ENCODE assay signal across 11 cellular contexts in genomic region chr16:27228621-27229501, GRCh38. TPM values are rescaled to one million over a fixed set of nuclear protein-coding genes. Genes with fewer than 3 reads are reported as not detected.
A peak's percentile ranks its signal among the peaks of the same experiment; 100 is the strongest.
DNase-seq lines count a peak whose midpoint lies in the region; ATAC-seq and TF ChIP-seq lines count a peak whose summit lies in the region.
"Had no signal": no experiment of that assay in that cellular context is flagged by ENCODE, and none has a peak within 500 bp of the region (broad histone marks: within the 10 kb centered on the region; RNA-seq: fewer than 3 reads in every experiment).

No MANE protein-coding gene starts in this region.

- H3K4me3 Mint-ChIP-seq in activated naive CD8-positive, alpha-beta T cell treated with anti-CD3 and anti-CD28 coated beads for 36 hours = no peak overlapping the region
- H3K4me3 Mint-ChIP-seq in nephron = peak overlapping the region in 1 of 3 experiments; percentile 43
- H3K4me3 Mint-ChIP-seq in GM23338 = no peak overlapping the region
- H3K4me3 Mint-ChIP-seq: activated CD4-positive, alpha-beta T cell treated with anti-CD3 and anti-CD28 coated beads for 36 hours had no signal

- no peaks in the 10 kb centered on the region for H4K20me1 ChIP-seq in GM23338 (replicated peaks; ENCODE audit: insufficient read depth)

- peaks cover 59% of the 10 kb centered on the region for H3K4me1 Mint-ChIP-seq in activated naive CD8-positive, alpha-beta T cell treated with anti-CD3 and anti-CD28 coated beads for 36 hours
- H3K4me1 Mint-ChIP-seq in nephron (peaks cover 51% of the 10 kb centered on the region), GM23338 (peaks cover 4% of the 10 kb centered on the region; the same call in 2 of the 3 replicates)

- peak; percentile 56 for DNase-seq in GM10248 (ENCODE audit: extremely low spot score)
- DNase-seq in NB4 (ENCODE audit: low read depth) = peak; percentile 92
- no peak for DNase-seq in activated naive CD8-positive, alpha-beta T cell treated with anti-CD3 and anti-CD28 coated beads for 36 hours
- no peak for DNase-seq in stimulated activated naive CD4-positive, alpha-beta T cell (lab: John Stamatoyannopoulos, UW)
- DNase-seq in GM23338 (ENCODE audit: low spot score) = no peak
- no peak for DNase-seq in G401 (ENCODE audit: low spot score)
- DNase-seq in SW480 (ENCODE audit: low spot score) = no peak
- DNase-seq: activated CD4-positive, alpha-beta T cell treated with anti-CD3 and anti-CD28 coated beads for 36 hours; PC-3 had no signal

- no peak overlapping the region for H3K4me2 ChIP-seq in GM23338

- CTCF ChIA-PET in GM10248 (lab: Yijun Ruan, JAX) = interaction anchor here (0.9 to 4.2 kb wide), 4 partner anchors 8 to 139 kb away, joined by 3 to 13 read pairs (median 4); no protein-coding TSS in a partner anchor

- no peaks in the 10 kb centered on the region for H3K36me3 ChIP-seq in GM23338 (ENCODE audit: insufficient read depth)

- no peaks in the 10 kb centered on the region for H3F3A ChIP-seq in GM23338 (replicated peaks; ENCODE audit: low read depth)

- no peak overlapping the region for H2AFZ ChIP-seq in GM23338

- POLR2A ChIA-PET in GM10248 (lab: Yijun Ruan, JAX) = no interaction called here

- no peaks in the 10 kb centered on the region for H3K27me3 Mint-ChIP-seq in activated naive CD8-positive, alpha-beta T cell treated with anti-CD3 and anti-CD28 coated beads for 36 hours
- peaks cover 4% of the 10 kb centered on the region for H3K27me3 Mint-ChIP-seq in nephron (ENCODE audit: low read depth)
- H3K27me3 Mint-ChIP-seq in GM23338 (ENCODE audit: insufficient read depth, low read depth, poor library complexity) = peaks cover 4% of the 10 kb centered on the region
- H3K27me3 Mint-ChIP-seq: activated CD4-positive, alpha-beta T cell treated with anti-CD3 and anti-CD28 coated beads for 36 hours had no signal

- in situ Hi-C loops in G401 (cut with HindIII; ENCODE audit: low sequenced_read_pairs) = no loop called here

- H3K4me1 ChIP-seq in GM23338 (ENCODE audit: insufficient read depth) = no peaks in the 10 kb centered on the region
- H3K4me1 ChIP-seq: ascending aorta had no signal

- no peak overlapping the region for H3K27ac ChIP-seq in GM23338 (ENCODE audit: low read depth)
- H3K27ac ChIP-seq: ascending aorta had no signal

- TF ChIP-seq CTCF in GM10248 (IDR thresholded peaks at IDR 0.05; ENCODE audit: control extremely low read depth, extremely low read depth, low read depth, missing control alignments) = peak; percentile 17
- TF ChIP-seq CTCF in NB4 (IDR thresholded peaks at IDR 0.05; ENCODE audit: low read depth, low read length) = no peak
- no peak for TF ChIP-seq CTCF in nephron (IDR thresholded peaks at IDR 0.05; ENCODE audit: unreplicated experiment in 3 of 3)
- TF ChIP-seq CTCF in GM23338 (conservative IDR thresholded peaks at IDR 0.05; ENCODE audit: low read depth in 2 of 2) = no peak

- H3K4me3 ChIP-seq in NB4 (ENCODE audit: low read depth, low read length) (no peak overlapping the region), GM23338 (no peak overlapping the region)
- H3K4me3 ChIP-seq: ascending aorta had no signal

- no peaks in the 10 kb centered on the region for H3K9me3 Mint-ChIP-seq in activated naive CD8-positive, alpha-beta T cell treated with anti-CD3 and anti-CD28 coated beads for 36 hours
- H3K9me3 Mint-ChIP-seq in nephron = no peaks in the 10 kb centered on the region
- H3K9me3 Mint-ChIP-seq in GM23338 = peaks cover 3% of the 10 kb centered on the region; the same call in 2 of the 3 replicates

- peak overlapping the region; percentile 73 for H3K27ac Mint-ChIP-seq in activated naive CD8-positive, alpha-beta T cell treated with anti-CD3 and anti-CD28 coated beads for 36 hours
- H3K27ac Mint-ChIP-seq in nephron (peak overlapping the region in 2 of 3 experiments; percentile 51 to 77), GM23338 (no peak overlapping the region)
- H3K27ac Mint-ChIP-seq: activated CD4-positive, alpha-beta T cell treated with anti-CD3 and anti-CD28 coated beads for 36 hours had no signal

- H3K9me2 ChIP-seq in GM23338 (ENCODE audit: insufficient read depth) = no peaks in the 10 kb centered on the region

- H3K36me3 Mint-ChIP-seq in activated naive CD8-positive, alpha-beta T cell treated with anti-CD3 and anti-CD28 coated beads for 36 hours = peaks cover 46% of the 10 kb centered on the region
- no peaks in the 10 kb centered on the region for H3K36me3 Mint-ChIP-seq in nephron (ENCODE audit: low read depth)
- H3K36me3 Mint-ChIP-seq in GM23338 (ENCODE audit: low read depth) = peaks cover 5% of the 10 kb centered on the region; the same call in 2 of the 3 replicates

- no peaks in the 10 kb centered on the region for H3K79me2 ChIP-seq in GM23338 (replicated peaks; ENCODE audit: insufficient read depth)

- TF ChIP-seq POLR2A in NB4 (IDR thresholded peaks at IDR 0.05; ENCODE audit: extremely low read depth, insufficient read length) = no peak

- H3K27me3 ChIP-seq in GM23338 (ENCODE audit: insufficient read depth) = no peaks in the 10 kb centered on the region
- H3K27me3 ChIP-seq: ascending aorta had no signal

- no peak for ATAC-seq in GM23338
- ATAC-seq: activated CD4-positive, alpha-beta T cell treated with anti-CD3 and anti-CD28 coated beads for 36 hours; PC-3 had no signal

TF ChIP-seq in GM23338, 12 proteins besides CTCF, POLR2A, EP300 and RAD21 (continues in another document):
- TF ChIP-seq, protein P1, sequence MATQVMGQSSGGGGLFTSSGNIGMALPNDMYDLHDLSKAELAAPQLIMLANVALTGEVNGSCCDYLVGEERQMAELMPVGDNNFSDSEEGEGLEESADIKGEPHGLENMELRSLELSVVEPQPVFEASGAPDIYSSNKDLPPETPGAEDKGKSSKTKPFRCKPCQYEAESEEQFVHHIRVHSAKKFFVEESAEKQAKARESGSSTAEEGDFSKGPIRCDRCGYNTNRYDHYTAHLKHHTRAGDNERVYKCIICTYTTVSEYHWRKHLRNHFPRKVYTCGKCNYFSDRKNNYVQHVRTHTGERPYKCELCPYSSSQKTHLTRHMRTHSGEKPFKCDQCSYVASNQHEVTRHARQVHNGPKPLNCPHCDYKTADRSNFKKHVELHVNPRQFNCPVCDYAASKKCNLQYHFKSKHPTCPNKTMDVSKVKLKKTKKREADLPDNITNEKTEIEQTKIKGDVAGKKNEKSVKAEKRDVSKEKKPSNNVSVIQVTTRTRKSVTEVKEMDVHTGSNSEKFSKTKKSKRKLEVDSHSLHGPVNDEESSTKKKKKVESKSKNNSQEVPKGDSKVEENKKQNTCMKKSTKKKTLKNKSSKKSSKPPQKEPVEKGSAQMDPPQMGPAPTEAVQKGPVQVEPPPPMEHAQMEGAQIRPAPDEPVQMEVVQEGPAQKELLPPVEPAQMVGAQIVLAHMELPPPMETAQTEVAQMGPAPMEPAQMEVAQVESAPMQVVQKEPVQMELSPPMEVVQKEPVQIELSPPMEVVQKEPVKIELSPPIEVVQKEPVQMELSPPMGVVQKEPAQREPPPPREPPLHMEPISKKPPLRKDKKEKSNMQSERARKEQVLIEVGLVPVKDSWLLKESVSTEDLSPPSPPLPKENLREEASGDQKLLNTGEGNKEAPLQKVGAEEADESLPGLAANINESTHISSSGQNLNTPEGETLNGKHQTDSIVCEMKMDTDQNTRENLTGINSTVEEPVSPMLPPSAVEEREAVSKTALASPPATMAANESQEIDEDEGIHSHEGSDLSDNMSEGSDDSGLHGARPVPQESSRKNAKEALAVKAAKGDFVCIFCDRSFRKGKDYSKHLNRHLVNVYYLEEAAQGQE (IDR thresholded peaks at IDR 0.05; ENCODE audit: unreplicated experiment) = no peak
- no peak for TF ChIP-seq POLR2AphosphoS5 (IDR thresholded peaks at IDR 0.05; ENCODE audit: low read depth)
- no peak for TF ChIP-seq ZNF331 (CRISPR knock-in tag; IDR thresholded peaks at IDR 0.05; ENCODE audit: low read depth)
- TF ChIP-seq, protein P2, sequence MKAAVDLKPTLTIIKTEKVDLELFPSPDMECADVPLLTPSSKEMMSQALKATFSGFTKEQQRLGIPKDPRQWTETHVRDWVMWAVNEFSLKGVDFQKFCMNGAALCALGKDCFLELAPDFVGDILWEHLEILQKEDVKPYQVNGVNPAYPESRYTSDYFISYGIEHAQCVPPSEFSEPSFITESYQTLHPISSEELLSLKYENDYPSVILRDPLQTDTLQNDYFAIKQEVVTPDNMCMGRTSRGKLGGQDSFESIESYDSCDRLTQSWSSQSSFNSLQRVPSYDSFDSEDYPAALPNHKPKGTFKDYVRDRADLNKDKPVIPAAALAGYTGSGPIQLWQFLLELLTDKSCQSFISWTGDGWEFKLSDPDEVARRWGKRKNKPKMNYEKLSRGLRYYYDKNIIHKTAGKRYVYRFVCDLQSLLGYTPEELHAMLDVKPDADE (IDR thresholded peaks at IDR 0.05) = no peak

RNA-seq across cellular contexts. Expression of gene KDM8, which starts 25.5 kb away (rescaled TPM):
- 10 to 100 TPM in 1 of 2 experiments, 1 to 10 TPM in 1; 9.9 to 12.2 TPM for total RNA-seq in activated naive CD8-positive, alpha-beta T cell treated with anti-CD3 and anti-CD28 coated beads for 36 hours
- total RNA-seq in GM23338 (2014; rRNA removed; shearing (Covaris generic)) = 5.1 and 9.1 TPM in 2 replicates
- 3.8 and 5.7 TPM in 2 replicates for polyA plus RNA-seq in GM23338 (2016; fragmentation: Nextera tagmentation; extraction: Ambion mirVana)
- 7.4 and 11.5 TPM in 2 replicates for total RNA-seq in G401 (2014; rRNA removed; shearing (Covaris generic))

RNA-seq across cellular contexts. Expression of gene NSMCE1, which starts 39.7 kb away (rescaled TPM):
- total RNA-seq in activated naive CD8-positive, alpha-beta T cell treated with anti-CD3 and anti-CD28 coated beads for 36 hours = 100 to 1,000 TPM; 133 to 146 TPM
- total RNA-seq in GM23338 (2014; rRNA removed; shearing (Covaris generic)) = 30.6 and 33.9 TPM in 2 replicates
- polyA plus RNA-seq in GM23338 (2016; fragmentation: Nextera tagmentation; extraction: Ambion mirVana) = 47.2 and 50.8 TPM in 2 replicates
- 16.1 and 32.5 TPM in 2 replicates for total RNA-seq in G401 (2014; rRNA removed; shearing (Covaris generic))

Comparison
In these comparisons a context has a peak if more than half of its experiments do, and no peak if none do; other contexts are left out.
1. DNase-seq: peak in GM10248 (single experiment) and NB4 (single experiment); none in activated naive CD8-positive, alpha-beta T cell treated with anti-CD3 and anti-CD28 coated beads for 36 hours (single experiment), stimulated activated naive CD4-positive, alpha-beta T cell (0 of 6), GM23338 (single experiment), G401 (single experiment) and SW480 (single experiment).